In the genomic region with DNA sequence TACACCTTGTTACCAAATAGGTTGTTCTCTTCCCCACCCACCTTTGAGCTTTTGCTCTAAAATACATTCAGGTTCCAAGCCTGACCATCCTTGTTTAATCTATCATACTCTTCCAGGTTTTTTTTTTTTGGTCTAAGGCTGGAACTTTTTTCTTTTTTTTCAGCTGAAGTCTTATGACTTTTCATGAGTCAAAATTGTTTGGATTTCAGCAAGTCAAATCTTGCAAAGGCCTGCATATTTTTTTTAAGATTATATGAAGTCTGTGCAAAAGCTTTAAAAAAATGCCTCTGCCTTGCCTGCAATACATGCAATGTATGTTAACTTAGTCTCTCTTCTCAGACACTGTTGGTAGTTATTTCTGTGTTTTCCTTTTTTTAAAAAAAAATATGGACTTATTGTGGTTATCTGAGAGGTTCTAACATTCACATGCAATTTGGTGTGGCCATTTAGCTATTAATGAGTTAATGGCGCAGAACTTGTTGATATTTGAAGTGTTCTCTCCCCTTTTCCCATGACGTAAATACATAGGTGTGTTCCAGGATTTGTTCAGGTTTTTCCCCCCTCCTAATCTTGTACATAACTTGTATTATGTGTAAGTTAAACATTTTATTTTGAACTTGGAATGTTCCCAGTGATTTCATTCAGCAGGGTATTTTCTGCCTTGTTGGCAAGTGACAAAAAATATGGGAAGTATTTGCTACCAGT, we compare ENCODE assay signal across 1 cellular context.
TF ChIP-seq lines count a peak whose summit lies in the region.

No MANE protein-coding gene starts in this region.

TF ChIP-seq in GM23338, 12 proteins besides CTCF, POLR2A, EP300 and RAD21 (continued from another document):
- TF ChIP-seq ZNF462 (CRISPR knock-in tag; IDR thresholded peaks at IDR 0.05) = no peak
- TF ChIP-seq EZH2phosphoT487 (IDR thresholded peaks at IDR 0.05; ENCODE audit: unreplicated experiment) = no peak
- TF ChIP-seq POLR2AphosphoS5 (IDR thresholded peaks at IDR 0.05; ENCODE audit: low read depth) = no peak
- TF ChIP-seq STAT1 (IDR thresholded peaks at IDR 0.05; ENCODE audit: unreplicated experiment) = no peak
- TF ChIP-seq EZH2 (IDR thresholded peaks at IDR 0.05; ENCODE audit: low read depth, unreplicated experiment) = no peak
- no peak for TF ChIP-seq ZNF114 (CRISPR knock-in tag; IDR thresholded peaks at IDR 0.05)
- no peak for TF ChIP-seq CREB1 (CRISPR knock-in tag; IDR thresholded peaks at IDR 0.05; ENCODE audit: low read depth)
- TF ChIP-seq ZNF331 (CRISPR knock-in tag; IDR thresholded peaks at IDR 0.05; ENCODE audit: low read depth) = no peak
- TF ChIP-seq JUNB (IDR thresholded peaks at IDR 0.05; ENCODE audit: unreplicated experiment) = no peak
- TF ChIP-seq, protein P1, sequence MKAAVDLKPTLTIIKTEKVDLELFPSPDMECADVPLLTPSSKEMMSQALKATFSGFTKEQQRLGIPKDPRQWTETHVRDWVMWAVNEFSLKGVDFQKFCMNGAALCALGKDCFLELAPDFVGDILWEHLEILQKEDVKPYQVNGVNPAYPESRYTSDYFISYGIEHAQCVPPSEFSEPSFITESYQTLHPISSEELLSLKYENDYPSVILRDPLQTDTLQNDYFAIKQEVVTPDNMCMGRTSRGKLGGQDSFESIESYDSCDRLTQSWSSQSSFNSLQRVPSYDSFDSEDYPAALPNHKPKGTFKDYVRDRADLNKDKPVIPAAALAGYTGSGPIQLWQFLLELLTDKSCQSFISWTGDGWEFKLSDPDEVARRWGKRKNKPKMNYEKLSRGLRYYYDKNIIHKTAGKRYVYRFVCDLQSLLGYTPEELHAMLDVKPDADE (IDR thresholded peaks at IDR 0.05) = no peak
